17 cellular contexts compared by ENCODE assay signal in genomic region chr7:128102490-128103291, GRCh38.
DNase-seq lines count a peak whose midpoint lies in the region; ATAC-seq, FAIRE-seq and TF ChIP-seq lines count a peak whose summit lies in the region.
"Had no signal": no experiment of that assay in that cellular context is flagged by ENCODE, and none has a peak within 500 bp of the region (broad histone marks: within the 10 kb centered on the region; RNA-seq: fewer than 3 reads in every experiment).

No MANE protein-coding gene starts in this region.

- H3F3A ChIP-seq in SU-DHL-6 (ENCODE audit: insufficient read depth), result peaks cover 20% of the 10 kb centered on the region

- H3K4me3 ChIP-seq in SU-DHL-6 (ENCODE audit: insufficient read depth, low read length, poor library complexity, severe bottlenecking), result no peak overlapping the region
- H3K4me3 ChIP-seq in small intestine (ENCODE audit: low read depth in 1 of 2, low read length in 2 of 2), result no peak overlapping the region

- peak overlapping the region; percentile 55 for H3K4me3 Mint-ChIP-seq in stimulated activated naive CD8-positive, alpha-beta T cell treated with anti-CD3 and anti-CD28 coated beads, Interleukin-15, Interleukin-2, amounts not matched to agents 100 ng/mL and 50 ng/mL, for 24 hours

- 58 to 87% (median 87%) methylated on average over 6 to 7 of the region's 7 CpGs for WGBS in small intestine, 3 donors

- no peaks in the 10 kb centered on the region for H3K9me2 ChIP-seq in SU-DHL-6 (replicated peaks; ENCODE audit: insufficient read depth, low read length)

- TF ChIP-seq CTCF in SU-DHL-6 (IDR thresholded peaks at IDR 0.05; ENCODE audit: insufficient read depth, low read length, poor library complexity, severe bottlenecking), result no peak

- H3K27me3 Mint-ChIP-seq in stimulated activated naive CD8-positive, alpha-beta T cell treated with anti-CD3 and anti-CD28 coated beads, Interleukin-15, Interleukin-2, amounts not matched to agents 100 ng/mL and 50 ng/mL, for 24 hours, result peaks cover 3% of the 10 kb centered on the region

- no peaks in the 10 kb centered on the region for H3K9me3 Mint-ChIP-seq in stimulated activated naive CD8-positive, alpha-beta T cell treated with anti-CD3 and anti-CD28 coated beads, Interleukin-15, Interleukin-2, amounts not matched to agents 100 ng/mL and 50 ng/mL, for 24 hours
- H3K9me3 Mint-ChIP-seq: dendritic cell treated with granulocyte-macrophage colony-stimulating factor and Interleukin-4, amounts not matched to agents 40 ng/mL and 50 ng/mL, for 4 days; mesothelial cell of epicardium; WTC11 had no signal

- no peaks in the 10 kb centered on the region for H3K79me2 ChIP-seq in SU-DHL-6 (ENCODE audit: insufficient read depth, low read length)

- H3K4me2 ChIP-seq in SU-DHL-6 (ENCODE audit: low read depth, low read length, poor library complexity, severe bottlenecking), result no peak overlapping the region
- H3K4me2 ChIP-seq: KMS-11 had no signal

- H3K4me1 ChIP-seq in small intestine (ENCODE audit: control insufficient read depth in 2 of 2, insufficient read depth in 1 of 2, low read depth in 1 of 2, low read length in 1 of 2), result peaks cover 0 to 2% of the 10 kb centered on the region in 2 donors

- FAIRE-seq in small intestine (lab: Jason Lieb, UNC), result no peak
- FAIRE-seq: pancreas had no signal

- H3K9ac ChIP-seq in SU-DHL-6 (ENCODE audit: low read length), result no peak overlapping the region
- H3K9ac ChIP-seq: KMS-11 had no signal

- ATAC-seq in stimulated activated naive CD8-positive, alpha-beta T cell treated with anti-CD3 and anti-CD28 coated beads, Interleukin-15, Interleukin-2, amounts not matched to agents 100 U/mL and 50 U/mL, for 24 hours, result no peak
- ATAC-seq in left lobe of liver (peak; percentile 7), GM21367 (IDR thresholded peaks at IDR 0.05; ENCODE audit: unreplicated experiment) (no peak)

- H3K27ac ChIP-seq in SU-DHL-6 (ENCODE audit: low read depth, low read length), result peak overlapping the region; percentile 15; the same call in 1 of the 2 replicates
- no peak overlapping the region for H3K27ac ChIP-seq in small intestine (ENCODE audit: low read depth in 1 of 2, low read length in 1 of 2)
- H3K27ac ChIP-seq: KMS-11, pancreas, skin epidermis had no signal

- DNase-seq in stimulated activated naive CD8-positive, alpha-beta T cell treated with anti-CD3 and anti-CD28 coated beads, Interleukin-15, Interleukin-2, amounts not matched to agents 100 U/mL and 50 U/mL, for 24 hours, result no peak
- DNase-seq in left lobe of liver (ENCODE audit: low spot score), result no peak
- DNase-seq in NK-92 treated with Interleukin-12 subunit alpha and Interleukin-12 subunit beta, amount 100 ng/mL, for 24 hours (lab: John Stamatoyannopoulos, UW), result no peak
- DNase-seq in G401 (ENCODE audit: low spot score), result no peak
- DNase-seq in small intestine, result no peak
- DNase-seq: islet precursor cell, NCI-H1436, NCI-H446 treated with DMSO at 0.1 percent for 48 hours had no signal

- H3K4me1 Mint-ChIP-seq in stimulated activated naive CD8-positive, alpha-beta T cell treated with anti-CD3 and anti-CD28 coated beads, Interleukin-15, Interleukin-2, amounts not matched to agents 100 ng/mL and 50 ng/mL, for 24 hours (ENCODE audit: low read depth), result peaks cover 51% of the 10 kb centered on the region

- in situ Hi-C loops in G401 (cut with HindIII; ENCODE audit: low sequenced_read_pairs), result no loop called here

- no peaks in the 10 kb centered on the region for H3K27me3 ChIP-seq in SU-DHL-6 (ENCODE audit: low read length)
- peaks cover 0 to 2% of the 10 kb centered on the region in 2 donors for H3K27me3 ChIP-seq in small intestine (ENCODE audit: control insufficient read depth in 2 of 2, insufficient read depth in 2 of 2, low read length in 2 of 2)
- H3K27me3 ChIP-seq: pancreas had no signal

- no peak overlapping the region for H3K27ac Mint-ChIP-seq in stimulated activated naive CD8-positive, alpha-beta T cell treated with anti-CD3 and anti-CD28 coated beads, Interleukin-15, Interleukin-2, amounts not matched to agents 100 ng/mL and 50 ng/mL, for 24 hours
- H3K27ac Mint-ChIP-seq: dendritic cell treated with granulocyte-macrophage colony-stimulating factor and Interleukin-4, amounts not matched to agents 40 ng/mL and 50 ng/mL, for 4 days; mesothelial cell of epicardium; WTC11 had no signal

- H3K36me3 Mint-ChIP-seq in stimulated activated naive CD8-positive, alpha-beta T cell treated with anti-CD3 and anti-CD28 coated beads, Interleukin-15, Interleukin-2, amounts not matched to agents 100 ng/mL and 50 ng/mL, for 24 hours (ENCODE audit: low read depth), result no peaks in the 10 kb centered on the region
- H3K36me3 Mint-ChIP-seq: WTC11 had no signal

- H3K9me3 ChIP-seq in SU-DHL-6 (ENCODE audit: insufficient read depth, low read length) (no peaks in the 10 kb centered on the region), small intestine (ENCODE audit: control insufficient read depth, low read depth) (no peaks in the 10 kb centered on the region)
- H3K9me3 ChIP-seq: pancreas had no signal

- H3K36me3 ChIP-seq in SU-DHL-6 (ENCODE audit: low read length), result no peaks in the 10 kb centered on the region
- no peaks in the 10 kb centered on the region for H3K36me3 ChIP-seq in small intestine (ENCODE audit: control insufficient read depth in 2 of 2, insufficient read depth in 2 of 2, low read length in 2 of 2)
- H3K36me3 ChIP-seq: pancreas had no signal

- H2AFZ ChIP-seq in SU-DHL-6 (ENCODE audit: low read depth, low read length, severe bottlenecking), result no peak overlapping the region

- no peaks in the 10 kb centered on the region for H4K20me1 ChIP-seq in SU-DHL-6 (ENCODE audit: low read depth, low read length)
